Comparison of ENCODE assay signal across 23 cellular contexts in the genomic region with DNA sequence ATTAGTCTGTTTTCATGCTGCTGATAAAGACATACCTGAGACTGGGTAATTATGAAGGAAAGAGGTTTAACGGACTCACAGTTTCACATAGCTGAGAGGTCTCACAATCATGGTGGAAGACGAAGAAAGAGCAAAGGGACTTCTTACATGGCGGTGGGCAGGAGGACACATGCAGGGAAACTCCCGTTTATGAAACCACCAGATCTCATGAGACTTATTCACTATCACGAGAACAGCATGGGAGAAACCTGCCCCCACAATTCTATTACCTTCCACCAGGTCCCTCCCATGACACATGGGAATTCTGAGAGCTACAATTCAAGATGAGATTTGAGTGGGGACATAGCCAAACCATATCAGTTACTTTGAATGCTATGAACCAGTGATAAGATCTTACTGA. TPM values are rescaled to one million over a fixed set of nuclear protein-coding genes. Genes with fewer than 3 reads are reported as not detected.
"Had no signal": no experiment of that assay in that cellular context is flagged by ENCODE, and none has a peak within 500 bp of the region (broad histone marks: within the 10 kb centered on the region; RNA-seq: fewer than 3 reads in every experiment).

No MANE protein-coding gene starts in this region.

- H3K9me3 Mint-ChIP-seq: central memory CD8-positive, alpha-beta T cell; effector memory CD8-positive, alpha-beta T cell; natural killer cell treated with Interleukin-12 subunit alpha and Interleukin-12 subunit beta and Interleukin-15 and Interleukin-18, amount 100 ng/mL, for 72 hours; neural progenitor cell; type B pancreatic cell had no signal

- DNase-seq: effector memory CD8-positive, alpha-beta T cell; esophagus squamous epithelium; foreskin fibroblast; glutamatergic neuron; kidney glomerular epithelial cell; lower lobe of right lung; mesenchymal stem cell; midbrain; nucleus accumbens; psoas muscle; retina; stimulated activated CD4-positive, alpha-beta T cell treated with anti-CD3 and anti-CD28 coated beads, Interleukin-12 subunit alpha, Interleukin-12 subunit beta, amount 100 ng/mL, for 4 hours; stimulated activated naive CD4-positive, alpha-beta T cell treated with Interleukin-2 at 50 U/mL for 16 hours; thyroid gland had no signal

- H3K9ac ChIP-seq: neural progenitor cell, parathyroid adenoma had no signal

- H3K4me3 Mint-ChIP-seq: central memory CD8-positive, alpha-beta T cell; effector memory CD8-positive, alpha-beta T cell; natural killer cell treated with Interleukin-12 subunit alpha and Interleukin-12 subunit beta and Interleukin-15 and Interleukin-18, amount 100 ng/mL, for 72 hours; neural progenitor cell; type B pancreatic cell had no signal

- H3K9me3 ChIP-seq: esophagus squamous epithelium, gastroesophageal sphincter, lower lobe of right lung, psoas muscle, thyroid gland had no signal

- H3K27ac ChIP-seq: epithelial cell of prostate, esophagus squamous epithelium, gastroesophageal sphincter, hepatocyte, lower lobe of right lung, neural progenitor cell, parathyroid adenoma, psoas muscle, thyroid gland had no signal

- H3K4me3 ChIP-seq: esophagus squamous epithelium, gastroesophageal sphincter, hepatocyte, lower lobe of right lung, neural progenitor cell, psoas muscle, thyroid gland had no signal

- H3K36me3 Mint-ChIP-seq: natural killer cell treated with Interleukin-12 subunit alpha and Interleukin-12 subunit beta and Interleukin-15 and Interleukin-18, amount 100 ng/mL, for 72 hours; neural progenitor cell; type B pancreatic cell had no signal

- H3K27me3 ChIP-seq: hepatocyte, neural progenitor cell, thyroid gland had no signal

- H3K36me3 ChIP-seq: esophagus squamous epithelium, gastroesophageal sphincter, lower lobe of right lung, neural progenitor cell, thyroid gland had no signal

- ATAC-seq: effector memory CD8-positive, alpha-beta T cell; gastroesophageal sphincter; left lobe of liver; lower lobe of right lung; natural killer cell treated with Interleukin-12 subunit alpha and Interleukin-12 subunit beta and Interleukin-15 and Interleukin-18, amount 100 ng/mL, for 72 hours; psoas muscle had no signal

- H3K27ac Mint-ChIP-seq: effector memory CD8-positive, alpha-beta T cell; natural killer cell treated with Interleukin-12 subunit alpha and Interleukin-12 subunit beta and Interleukin-15 and Interleukin-18, amount 100 ng/mL, for 72 hours; neural progenitor cell; type B pancreatic cell had no signal

RNA-seq across cellular contexts. Expression of gene SCTR, which starts 44.1 kb away (rescaled TPM):
- total RNA-seq: esophagus squamous epithelium; natural killer cell treated with Interleukin-12 subunit alpha and Interleukin-12 subunit beta and Interleukin-15 and Interleukin-18, amount 100 ng/mL, for 72 hours; thyroid gland had no signal

RNA-seq across cellular contexts. Expression of gene TMEM37, which starts 48.5 kb away (rescaled TPM):
- total RNA-seq: natural killer cell treated with Interleukin-12 subunit alpha and Interleukin-12 subunit beta and Interleukin-15 and Interleukin-18, amount 100 ng/mL, for 72 hours had no signal
